ENCODE assay signal across 36 cellular contexts in the genomic region with DNA sequence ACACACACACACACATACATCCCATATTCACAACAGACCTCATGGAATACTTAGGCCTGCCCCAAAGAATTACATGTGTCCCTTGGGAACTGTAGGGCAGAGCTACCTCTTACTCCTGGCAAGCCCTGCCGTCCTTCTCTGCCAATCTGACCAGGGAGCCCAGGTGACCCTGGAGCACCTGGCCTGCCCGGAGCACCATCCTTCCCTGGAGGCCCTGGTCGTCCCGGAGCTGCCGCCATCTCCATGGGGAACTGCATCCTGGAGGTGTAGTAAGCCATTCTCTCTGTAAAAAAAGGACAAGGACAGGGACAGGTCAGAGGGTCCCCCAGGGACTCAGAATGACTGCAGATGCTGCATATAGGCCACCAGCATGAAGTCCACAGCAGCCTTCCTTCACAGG. TPM values are rescaled to one million over a fixed set of nuclear protein-coding genes. Genes with fewer than 3 reads are reported as not detected.
"Had no signal": no experiment of that assay in that cellular context is flagged by ENCODE, and none has a peak within 500 bp of the region (broad histone marks: within the 10 kb centered on the region; RNA-seq: fewer than 3 reads in every experiment).

No MANE protein-coding gene starts in this region.

- H3K27me3 ChIP-seq: ascending aorta, Peyer's patch had no signal

- H3K36me3 ChIP-seq: Peyer's patch, SJCRH30 had no signal

- H3K4me1 ChIP-seq: SJCRH30 had no signal

- DNase-seq: activated CD4-positive, alpha-beta T cell treated with anti-CD3 and anti-CD28 coated beads for 36 hours; activated CD4-positive, alpha-beta T cell treated with anti-CD3 and anti-CD28 coated beads, Interleukin-2, amount 10 ng/mL, durations not matched to agents 7 days and 5 days; activated CD4-positive, alpha-beta T cell treated with anti-CD3 and anti-CD28 coated beads, Interleukin-2, amount 50 U/mL, for 48 hours; activated CD8-positive, alpha-beta T cell treated with anti-CD3 and anti-CD28 coated beads, Interleukin-2, amount 10 ng/mL, durations not matched to agents 7 days and 5 days; activated gamma-delta T cell; activated naive CD4-positive, alpha-beta T cell treated with Interleukin-2 at 50 U/mL for 16 hours; activated naive CD8-positive, alpha-beta T cell treated with anti-CD3 and anti-CD28 coated beads, Interleukin-2, amount 10 ng/mL, durations not matched to agents 7 days and 5 days; activated T-cell treated with anti-CD3 and anti-CD28 coated beads, Interleukin-2, amount 50 U/mL, for 24 hours; amygdala; cerebellar nuclear complex; Kasumi-1; KG1; MM.1S; MV-4-11; NCI-H1092 treated with DMSO at 0.1 percent for 48 hours; NCI-H1417 treated with DMSO at 0.1 percent for 48 hours; NCI-H1694; NCI-H1930; NCI-H2081 treated with DMSO at 0.1 percent for 48 hours; NCI-H2171; NCI-H446; NCI-H510A treated with DMSO at 0.1 percent for 48 hours; NCI-H526 treated with DMSO at 0.1 percent for 48 hours; NCI-H82; NK-92 treated with Interleukin-12 subunit alpha and Interleukin-12 subunit beta, amount 100 ng/mL, for 24 hours; PC-3; Peyer's patch; RPMI8226; SHP77; SJCRH30 had no signal

- H3K4me3 ChIP-seq: ascending aorta, Peyer's patch, SJCRH30, SK-N-MC had no signal

- ATAC-seq: activated CD4-positive, alpha-beta T cell treated with anti-CD3 and anti-CD28 coated beads for 36 hours; activated CD4-positive, CD25-positive, alpha-beta regulatory T cell treated with anti-CD3 and anti-CD28 coated beads, Interleukin-2, amount 50 U/mL, for 24 hours; activated CD8-positive, alpha-beta T cell treated with anti-CD3 and anti-CD28 coated beads, Interleukin-2, amount 10 ng/mL, durations not matched to agents 7 days and 5 days; PC-3; WTC11 had no signal

- H3K9me3 ChIP-seq: ascending aorta, Peyer's patch, SJCRH30 had no signal

- H3K27ac ChIP-seq: ascending aorta, Peyer's patch, SJCRH30, SK-N-MC had no signal

RNA-seq across cellular contexts. Expression of a gene that starts 36.3 kb away (rescaled TPM):
- total RNA-seq: activated CD4-positive, alpha-beta T cell treated with anti-CD3 and anti-CD28 coated beads for 36 hours; activated CD4-positive, alpha-beta T cell treated with anti-CD3 and anti-CD28 coated beads, Interleukin-2, amount 10 ng/mL, durations not matched to agents 7 days and 5 days; activated CD8-positive, alpha-beta T cell treated with anti-CD3 and anti-CD28 coated beads, Interleukin-2, amount 10 ng/mL, durations not matched to agents 7 days and 5 days; activated naive CD8-positive, alpha-beta T cell treated with anti-CD3 and anti-CD28 coated beads, Interleukin-2, amount 10 ng/mL, durations not matched to agents 7 days and 5 days; activated T-helper 2 cell treated with anti-CD3 and anti-CD28 coated beads, Interferon-gamma antibody, Interleukin-2, Interleukin-4, amounts not matched to agents 10 μg/mL and 5 μg/mL and 100 μg/mL, durations not matched to agents 14 hours and 24 hours and 36 hours; ascending aorta; cardiac septum; PC-3; Peyer's patch; SJCRH30 had no signal

RNA-seq across cellular contexts. Expression of a gene that starts 50.1 kb away (rescaled TPM):
- total RNA-seq: activated CD4-positive, alpha-beta T cell treated with anti-CD3 and anti-CD28 coated beads, Interleukin-2, amount 10 ng/mL, durations not matched to agents 7 days and 5 days; activated CD8-positive, alpha-beta T cell treated with anti-CD3 and anti-CD28 coated beads, Interleukin-2, amount 10 ng/mL, durations not matched to agents 7 days and 5 days; activated T-helper 2 cell treated with anti-CD3 and anti-CD28 coated beads, Interferon-gamma antibody, Interleukin-2, Interleukin-4, amounts not matched to agents 10 μg/mL and 5 μg/mL and 100 μg/mL, durations not matched to agents 14 hours and 24 hours and 36 hours had no signal
